Comparison of ENCODE assay signal across 1 cellular context in the genomic region with DNA sequence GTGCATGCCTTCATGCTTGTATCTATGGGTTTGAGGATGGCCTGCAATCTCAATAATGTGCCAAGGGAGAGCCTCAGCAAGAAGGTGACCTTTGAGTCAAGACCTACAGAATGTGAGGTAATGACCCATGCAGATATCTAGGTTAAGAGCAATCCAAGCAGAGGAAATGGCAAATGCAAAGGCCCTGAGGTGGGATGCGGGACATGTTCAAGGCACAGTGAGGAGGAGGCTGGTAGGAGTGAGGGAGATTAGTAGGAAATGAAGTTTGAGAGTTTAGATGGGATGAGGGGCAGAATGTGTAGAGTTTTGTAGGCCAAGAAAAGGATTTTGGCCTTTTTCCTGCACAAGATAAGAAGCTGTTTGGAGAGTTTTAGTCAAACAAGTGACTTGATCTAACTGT.
TF ChIP-seq lines count a peak whose summit lies in the region.

No MANE protein-coding gene starts in this region.

TF ChIP-seq in K562, 482 proteins besides CTCF, POLR2A, EP300 and RAD21:
- TF ChIP-seq CSDE1 (IDR thresholded peaks at IDR 0.05) (no peak), BCOR (IDR thresholded peaks at IDR 0.05) (0 out of 2 replicates have a peak, but pooled peaks have one; percentile 12)
TF ChIP-seq in K562: peak in this region for 1.
